28 cellular contexts compared by ENCODE assay signal in the genomic region with DNA sequence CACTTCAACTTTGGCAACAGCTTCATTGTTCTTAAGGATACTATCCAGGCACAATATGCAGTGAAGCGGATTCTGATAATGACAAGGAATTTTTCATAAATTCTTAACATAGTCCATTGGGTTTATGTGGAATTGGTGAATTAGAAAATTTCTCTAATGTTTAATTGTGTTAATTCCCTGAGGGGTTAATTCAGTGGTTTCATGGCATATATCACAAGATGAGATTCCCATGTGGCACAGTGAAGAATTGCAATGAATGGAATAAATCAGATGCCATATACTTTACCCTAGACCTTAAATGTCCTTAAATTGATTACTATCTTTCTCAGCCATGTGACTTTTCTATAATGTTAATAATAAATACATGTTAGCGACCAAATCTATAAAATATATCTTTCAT.
"Had no signal": no experiment of that assay in that cellular context is flagged by ENCODE, and none has a peak within 500 bp of the region (broad histone marks: within the 10 kb centered on the region; RNA-seq: fewer than 3 reads in every experiment).

No MANE protein-coding gene starts in this region.

- H3K27ac ChIP-seq: brain microvascular endothelial cell, esophagus squamous epithelium, lower lobe of right lung, sigmoid colon, transverse colon, uterus, VCaP had no signal

- H3K36me3 ChIP-seq: brain microvascular endothelial cell, esophagus squamous epithelium, lower lobe of right lung, sigmoid colon, transverse colon, uterus had no signal

- DNase-seq: activated CD4-positive, alpha-beta T cell treated with anti-CD3 and anti-CD28 coated beads, Interleukin-2, amount 10 ng/mL, durations not matched to agents 7 days and 5 days; activated CD8-positive, alpha-beta memory T cell treated with anti-CD3 and anti-CD28 coated beads, Interleukin-2, amount 10 ng/mL, durations not matched to agents 7 days and 5 days; activated CD8-positive, alpha-beta T cell treated with anti-CD3 and anti-CD28 coated beads for 36 hours; activated effector memory CD4-positive, alpha-beta T cell treated with anti-CD3 and anti-CD28 coated beads, Interleukin-2, amount 50 U/mL, for 16 hours; activated naive CD4-positive, alpha-beta T cell treated with anti-CD3 and anti-CD28 coated beads, Interleukin-2, amount 50 U/mL, for 16 hours; activated naive CD8-positive, alpha-beta T cell treated with anti-CD3 and anti-CD28 coated beads, Interleukin-2, amount 50 U/mL, for 24 hours; activated T-cell treated with anti-CD3 and anti-CD28 coated beads for 4 hours; anterior cingulate cortex; brain microvascular endothelial cell; caudate nucleus; dermis blood vessel endothelial cell; effector memory CD4-positive, alpha-beta T cell; esophagus squamous epithelium; kidney; lower lobe of right lung; mesendoderm; mucosa of descending colon; nephron progenitor cell; posterior cingulate gyrus; sigmoid colon; stimulated activated CD4-positive, alpha-beta T cell treated with anti-CD3 and anti-CD28 coated beads, Interleukin-15, amount 100 ng/mL, for 24 hours; stimulated activated naive B cell treated with anti-CD40 and anti-IgM and Interleukin-4, amounts not matched to agents 10 μg/mL and 1 μg/mL and 100 μg/mL, for 72 hours; transverse colon; uterus had no signal

- H3K4me3 ChIP-seq: esophagus squamous epithelium, lower lobe of right lung, mucosa of descending colon, sigmoid colon, smooth muscle cell, transverse colon, uterus had no signal

- ATAC-seq: activated CD4-positive, CD25-positive, alpha-beta regulatory T cell treated with anti-CD3 and anti-CD28 coated beads, Interleukin-2, amount 50 U/mL, for 24 hours; activated CD8-positive, alpha-beta memory T cell treated with anti-CD3 and anti-CD28 coated beads, Interleukin-2, amount 10 ng/mL, durations not matched to agents 7 days and 5 days; activated CD8-positive, alpha-beta T cell treated with anti-CD3 and anti-CD28 coated beads for 36 hours; activated naive CD8-positive, alpha-beta T cell treated with anti-CD3 and anti-CD28 coated beads, Interleukin-2, amount 50 U/mL, for 24 hours; left lobe of liver; lower lobe of right lung; mucosa of descending colon; stimulated activated naive B cell treated with anti-CD40 and anti-IgM and Interleukin-4, amounts not matched to agents 10 μg/mL and 1 μg/mL and 100 μg/mL, for 72 hours had no signal

- H3K9me3 ChIP-seq: esophagus squamous epithelium, lower lobe of right lung, mucosa of descending colon, sigmoid colon, transverse colon, uterus had no signal

- H3K27me3 Mint-ChIP-seq: activated CD4-positive, alpha-beta T cell treated with anti-CD3 and anti-CD28 coated beads, Interleukin-2, amount 10 ng/mL, durations not matched to agents 7 days and 5 days; activated CD8-positive, alpha-beta memory T cell treated with anti-CD3 and anti-CD28 coated beads, Interleukin-2, amount 10 ng/mL, durations not matched to agents 7 days and 5 days; activated CD8-positive, alpha-beta T cell treated with anti-CD3 and anti-CD28 coated beads for 36 hours; activated naive CD8-positive, alpha-beta T cell treated with anti-CD3 and anti-CD28 coated beads, Interleukin-2, amount 50 U/mL, for 24 hours; stimulated activated naive B cell treated with anti-CD40 and anti-IgM and Interleukin-4, amounts not matched to agents 10 μg/mL and 1 μg/mL and 100 μg/mL, for 72 hours had no signal

- H3K4me1 ChIP-seq: esophagus squamous epithelium, lower lobe of right lung, sigmoid colon, transverse colon, uterus had no signal

- H3K36me3 Mint-ChIP-seq: activated CD8-positive, alpha-beta memory T cell treated with anti-CD3 and anti-CD28 coated beads, Interleukin-2, amount 10 ng/mL, durations not matched to agents 7 days and 5 days; stimulated activated naive B cell treated with anti-CD40 and anti-IgM and Interleukin-4, amounts not matched to agents 10 μg/mL and 1 μg/mL and 100 μg/mL, for 72 hours had no signal

- H3K4me1 Mint-ChIP-seq: activated CD4-positive, alpha-beta T cell treated with anti-CD3 and anti-CD28 coated beads, Interleukin-2, amount 10 ng/mL, durations not matched to agents 7 days and 5 days; activated CD8-positive, alpha-beta memory T cell treated with anti-CD3 and anti-CD28 coated beads, Interleukin-2, amount 10 ng/mL, durations not matched to agents 7 days and 5 days; activated naive CD8-positive, alpha-beta T cell treated with anti-CD3 and anti-CD28 coated beads, Interleukin-2, amount 50 U/mL, for 24 hours; stimulated activated naive B cell treated with anti-CD40 and anti-IgM and Interleukin-4, amounts not matched to agents 10 μg/mL and 1 μg/mL and 100 μg/mL, for 72 hours had no signal

- H3K9me3 Mint-ChIP-seq: nephron progenitor cell had no signal

- H3K27me3 ChIP-seq: brain microvascular endothelial cell, esophagus squamous epithelium, sigmoid colon, transverse colon, uterus had no signal

- H3K4me3 Mint-ChIP-seq: activated CD4-positive, alpha-beta T cell treated with anti-CD3 and anti-CD28 coated beads, Interleukin-2, amount 10 ng/mL, durations not matched to agents 7 days and 5 days; activated CD8-positive, alpha-beta memory T cell treated with anti-CD3 and anti-CD28 coated beads, Interleukin-2, amount 10 ng/mL, durations not matched to agents 7 days and 5 days; activated CD8-positive, alpha-beta T cell treated with anti-CD3 and anti-CD28 coated beads for 36 hours; activated naive CD8-positive, alpha-beta T cell treated with anti-CD3 and anti-CD28 coated beads, Interleukin-2, amount 50 U/mL, for 24 hours; nephron progenitor cell; stimulated activated naive B cell treated with anti-CD40 and anti-IgM and Interleukin-4, amounts not matched to agents 10 μg/mL and 1 μg/mL and 100 μg/mL, for 72 hours had no signal

- H3K27ac Mint-ChIP-seq: activated CD4-positive, alpha-beta T cell treated with anti-CD3 and anti-CD28 coated beads, Interleukin-2, amount 10 ng/mL, durations not matched to agents 7 days and 5 days; activated CD8-positive, alpha-beta memory T cell treated with anti-CD3 and anti-CD28 coated beads, Interleukin-2, amount 10 ng/mL, durations not matched to agents 7 days and 5 days; activated CD8-positive, alpha-beta T cell treated with anti-CD3 and anti-CD28 coated beads for 36 hours; activated naive CD8-positive, alpha-beta T cell treated with anti-CD3 and anti-CD28 coated beads, Interleukin-2, amount 50 U/mL, for 24 hours; nephron progenitor cell; stimulated activated naive B cell treated with anti-CD40 and anti-IgM and Interleukin-4, amounts not matched to agents 10 μg/mL and 1 μg/mL and 100 μg/mL, for 72 hours had no signal
